1 cellular context compared by ENCODE assay signal in the genomic region with DNA sequence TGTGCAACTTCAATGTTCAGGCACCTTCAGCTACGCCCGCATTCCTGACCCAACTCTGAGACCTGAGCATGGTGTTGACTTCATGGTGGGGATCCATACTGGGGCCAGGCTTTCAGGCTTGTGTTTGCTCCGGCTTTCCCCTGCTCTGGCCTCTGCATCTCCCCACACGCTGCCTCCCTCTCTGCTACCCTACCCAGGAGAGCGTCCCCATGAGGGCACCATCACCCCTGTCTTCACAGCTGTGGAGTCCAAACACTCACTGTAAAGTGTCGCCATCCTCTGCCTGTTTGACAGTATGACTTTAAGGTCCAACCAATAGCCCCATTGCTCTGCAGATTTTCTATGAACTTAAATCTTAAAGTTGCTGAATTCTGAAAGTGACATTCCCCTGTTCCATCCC.
TF ChIP-seq lines count a peak whose summit lies in the region.

No MANE protein-coding gene starts in this region.

TF ChIP-seq in H1, 55 proteins besides CTCF, POLR2A, EP300 and RAD21:
- TF ChIP-seq SAP30 (IDR thresholded peaks at IDR 0.05; ENCODE audit: insufficient read depth, insufficient replicate concordance, low read length) (no peak), FOSL1 (IDR thresholded peaks at IDR 0.05; ENCODE audit: insufficient read depth, low read depth, low read length) (no peak), POU5F1 (IDR thresholded peaks at IDR 0.05; ENCODE audit: low read depth, low read length) (no peak), ASH2L (IDR thresholded peaks at IDR 0.05; ENCODE audit: low read length) (no peak), RXRA (IDR thresholded peaks at IDR 0.05; ENCODE audit: insufficient read depth, low read depth, low read length) (no peak), EZH2 (IDR thresholded peaks at IDR 0.05; ENCODE audit: low read depth, low read length, severe bottlenecking) (no peak), RBBP5 (IDR thresholded peaks at IDR 0.05; ENCODE audit: borderline replicate concordance, low read depth, low read length) (no peak)
- TF ChIP-seq, protein P1, sequence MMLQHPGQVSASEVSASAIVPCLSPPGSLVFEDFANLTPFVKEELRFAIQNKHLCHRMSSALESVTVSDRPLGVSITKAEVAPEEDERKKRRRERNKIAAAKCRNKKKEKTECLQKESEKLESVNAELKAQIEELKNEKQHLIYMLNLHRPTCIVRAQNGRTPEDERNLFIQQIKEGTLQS (IDR thresholded peaks at IDR 0.05; ENCODE audit: insufficient read depth, low read depth, low read length), result no peak
